14 cellular contexts compared by ENCODE assay signal in genomic region chr6:10033223-10033829, GRCh38.
DNase-seq lines count a peak whose midpoint lies in the region; TF ChIP-seq lines count a peak whose summit lies in the region.
"Had no signal": no experiment of that assay in that cellular context is flagged by ENCODE, and none has a peak within 500 bp of the region (broad histone marks: within the 10 kb centered on the region; RNA-seq: fewer than 3 reads in every experiment).

No MANE protein-coding gene starts in this region.

- H2BK120ac ChIP-seq in mesenchymal stem cell (ENCODE audit: low read depth, low read length): no peak overlapping the region

- no peak overlapping the region for H3K4ac ChIP-seq in mesenchymal stem cell (ENCODE audit: low read depth in 1 of 2, low read length in 2 of 2)

- H3K23ac ChIP-seq in mesenchymal stem cell (ENCODE audit: low read length in 2 of 2): no peak overlapping the region

- DNase-seq in ELF-1 (ENCODE audit: low read depth, low spot score) (peak; percentile 58), NCI-H146 treated with DMSO at 0.1 percent for 48 hours (lab: John Stamatoyannopoulos, UW; ENCODE audit: unreplicated experiment) (peak; percentile 31), adipocyte (ENCODE audit: low read depth) (peak; percentile 39), mesenchymal stem cell (no peak), NCI-H510A (lab: John Stamatoyannopoulos, UW) (no peak), foreskin melanocyte (no peak), mesothelial cell of epicardium (ENCODE audit: low spot score in 2 of 2, unreplicated experiment in 2 of 2) (no peak), RKO (ENCODE audit: low spot score) (no peak)
- DNase-seq: activated B cell treated with CpG ODN at 0.5 μM for 24 hours; activated gamma-delta T cell; dorsolateral prefrontal cortex; Peyer's patch; stimulated activated CD8-positive, alpha-beta memory T cell treated with anti-CD3 and anti-CD28 coated beads, Interleukin-4, amount 100 ng/mL, for 48 hours had no signal

- WGBS in mesenchymal stem cell: 69% methylated on average over 10 of the region's 10 CpGs

- H2AFZ ChIP-seq in mesenchymal stem cell (ENCODE audit: low read depth, low read length): no peak overlapping the region

- no peak overlapping the region for H3K18ac ChIP-seq in mesenchymal stem cell (ENCODE audit: low read depth in 1 of 2, low read length in 2 of 2)

- H4K91ac ChIP-seq in mesenchymal stem cell (ENCODE audit: low read length): no peak overlapping the region

- H3K27ac ChIP-seq in mesenchymal stem cell (ENCODE audit: low read length, poor library complexity, severe bottlenecking): peak overlapping the region; percentile 36
- H3K27ac ChIP-seq: dorsolateral prefrontal cortex, KMS-11, Peyer's patch had no signal

- no peak for TF ChIP-seq CTCF in mesothelial cell of epicardium (IDR thresholded peaks at IDR 0.05; ENCODE audit: unreplicated experiment)

- no peak overlapping the region for H3K9ac ChIP-seq in adipocyte (ENCODE audit: low read length)
- H3K9ac ChIP-seq in mesenchymal stem cell (ENCODE audit: low read length): no peak overlapping the region
- H3K9ac ChIP-seq: KMS-11 had no signal

- H3K27ac Mint-ChIP-seq in mesothelial cell of epicardium: no peak overlapping the region
- H3K27ac Mint-ChIP-seq: activated B cell treated with CpG ODN at 0.5 μM for 24 hours had no signal

- no peaks in the 10 kb centered on the region for H3K27me3 Mint-ChIP-seq in mesothelial cell of epicardium (ENCODE audit: low read depth)
- H3K27me3 Mint-ChIP-seq: activated B cell treated with CpG ODN at 0.5 μM for 24 hours had no signal

- no peaks in the 10 kb centered on the region for H3K79me1 ChIP-seq in mesenchymal stem cell (replicated peaks; ENCODE audit: low read length, poor library complexity, severe bottlenecking)

- H3K36me3 ChIP-seq in adipocyte (ENCODE audit: control insufficient read depth, insufficient read depth, low read length, severe bottlenecking): no peaks in the 10 kb centered on the region
- no peaks in the 10 kb centered on the region for H3K36me3 ChIP-seq in mesenchymal stem cell (ENCODE audit: control insufficient read depth in 1 of 2, insufficient read depth in 2 of 2, low read depth in 1 of 2, low read length in 2 of 2)
- H3K36me3 ChIP-seq: Peyer's patch had no signal

- H2AK5ac ChIP-seq in mesenchymal stem cell (ENCODE audit: low read length, severe bottlenecking): no peak overlapping the region

- H3K36me3 Mint-ChIP-seq in mesothelial cell of epicardium: no peaks in the 10 kb centered on the region

- no peak overlapping the region for H2BK12ac ChIP-seq in mesenchymal stem cell (ENCODE audit: low read length in 2 of 2)

- no peak overlapping the region for H3K4me3 ChIP-seq in adipocyte (ENCODE audit: low read length)
- H3K4me3 ChIP-seq in mesenchymal stem cell (ENCODE audit: insufficient read depth in 1 of 2, low read depth in 1 of 2, low read length in 2 of 2): no peak overlapping the region
- H3K4me3 ChIP-seq: dorsolateral prefrontal cortex, Peyer's patch had no signal

- H3K4me3 Mint-ChIP-seq in mesothelial cell of epicardium: no peak overlapping the region
- H3K4me3 Mint-ChIP-seq: activated B cell treated with CpG ODN at 0.5 μM for 24 hours had no signal

- H3K4me1 ChIP-seq in adipocyte (ENCODE audit: control insufficient read depth, insufficient read depth, low read length) (peaks cover 2% of the 10 kb centered on the region), mesenchymal stem cell (ENCODE audit: control insufficient read depth, insufficient read depth, low read depth, low read length) (peaks cover 3% of the 10 kb centered on the region)
- H3K4me1 ChIP-seq: Peyer's patch had no signal

- H3K9me3 ChIP-seq in adipocyte (ENCODE audit: control insufficient read depth, low read length): no peaks in the 10 kb centered on the region
- no peaks in the 10 kb centered on the region for H3K9me3 ChIP-seq in mesenchymal stem cell (ENCODE audit: control insufficient read depth, low read length)
- H3K9me3 ChIP-seq: Peyer's patch had no signal

- H3K4me1 Mint-ChIP-seq in mesothelial cell of epicardium: peaks cover 14% of the 10 kb centered on the region
- H3K4me1 Mint-ChIP-seq: activated B cell treated with CpG ODN at 0.5 μM for 24 hours had no signal

- H3K27me3 ChIP-seq in adipocyte (replicated peaks; ENCODE audit: control insufficient read depth, insufficient read depth, low read length) (no peaks in the 10 kb centered on the region), mesenchymal stem cell (ENCODE audit: control insufficient read depth in 1 of 2, insufficient read depth in 1 of 2, low read length in 2 of 2) (no peaks in the 10 kb centered on the region)
- H3K27me3 ChIP-seq: Peyer's patch had no signal

- H3K9me3 Mint-ChIP-seq in mesothelial cell of epicardium: no peaks in the 10 kb centered on the region

- no peak overlapping the region for H2BK15ac ChIP-seq in mesenchymal stem cell (ENCODE audit: low read depth, poor library complexity, severe bottlenecking)

- no peak overlapping the region for H3K4me2 ChIP-seq in mesenchymal stem cell (ENCODE audit: low read length, poor library complexity, severe bottlenecking)
- H3K4me2 ChIP-seq: KMS-11 had no signal

- no peak overlapping the region for H3K14ac ChIP-seq in mesenchymal stem cell (ENCODE audit: low read length in 2 of 2)

- H2BK5ac ChIP-seq in mesenchymal stem cell (ENCODE audit: low read depth, low read length, poor library complexity, severe bottlenecking): no peak overlapping the region

- no peak overlapping the region for H4K8ac ChIP-seq in mesenchymal stem cell (ENCODE audit: low read length)

Comparison
In these comparisons a context has a peak if more than half of its experiments do, and no peak if none do; other contexts are left out.
1. DNase-seq: peak in ELF-1 (single experiment), NCI-H146 treated with DMSO at 0.1 percent for 48 hours (single experiment) and adipocyte (single experiment); none in mesenchymal stem cell (single experiment), NCI-H510A (single experiment), foreskin melanocyte (single experiment), mesothelial cell of epicardium (0 of 2) and RKO (single experiment).